25 cellular contexts compared by ENCODE assay signal in genomic region chr1:202116287-202116686, GRCh38. TPM values are rescaled to one million over a fixed set of nuclear protein-coding genes. Genes with fewer than 3 reads are reported as not detected.
"Had no signal": no experiment of that assay in that cellular context is flagged by ENCODE, and none has a peak within 500 bp of the region (broad histone marks: within the 10 kb centered on the region; RNA-seq: fewer than 3 reads in every experiment).

No MANE protein-coding gene starts in this region.

- FAIRE-seq: pancreas, small intestine had no signal

- H3K9me3 ChIP-seq: left ventricle myocardium inferior, mucosa of descending colon, pancreas, prostate gland, sigmoid colon, spleen, suprapubic skin, thoracic aorta, tibial artery, uterus had no signal

- ATAC-seq: mucosa of descending colon; naive thymus-derived CD4-positive, alpha-beta T cell; natural killer cell treated with Interleukin-12 subunit alpha and Interleukin-12 subunit beta and Interleukin-15 and Interleukin-18, amount 100 ng/mL, for 72 hours; pancreas; right cardiac atrium; stimulated activated effector memory CD8-positive, alpha-beta T cell treated with anti-CD3 and anti-CD28 coated beads, Interleukin-12 subunit alpha, Interleukin-12 subunit beta, amount 100 ng/mL, for 72 hours had no signal

- H3K4me3 ChIP-seq: left ventricle myocardium inferior, lung, mucosa of descending colon, pancreas, prostate gland, sigmoid colon, spleen, suprapubic skin, thoracic aorta, tibial artery, uterus had no signal

- H3K27me3 ChIP-seq: pancreas, sigmoid colon, suprapubic skin, uterus had no signal

- H3K27ac ChIP-seq: left ventricle myocardium inferior, prostate gland, sigmoid colon, spleen, suprapubic skin, thoracic aorta, tibial artery, uterus had no signal

- H3K36me3 ChIP-seq: left ventricle myocardium inferior, pancreas, prostate gland, sigmoid colon, spleen, suprapubic skin, thoracic aorta, tibial artery, uterus had no signal

- DNase-seq: islet precursor cell; left ventricle myocardium inferior; midbrain; mucosa of descending colon; naive thymus-derived CD4-positive, alpha-beta T cell; pancreas; posterior cingulate gyrus; retina; sigmoid colon; small intestine; spleen; stimulated activated CD4-positive, alpha-beta T cell treated with anti-CD3 and anti-CD28 coated beads, Interleukin-4, amount 100 ng/mL, for 24 hours; stimulated activated naive CD4-positive, alpha-beta T cell; tibial artery; uterus had no signal

- H3K4me1 ChIP-seq: spleen had no signal

RNA-seq across cellular contexts. Expression of gene GPR37L1, which starts 6.4 kb away (rescaled TPM):
- total RNA-seq: mesenteric fat pad; myocyte; naive thymus-derived CD4-positive, alpha-beta T cell; natural killer cell treated with Interleukin-12 subunit alpha and Interleukin-12 subunit beta and Interleukin-15 and Interleukin-18, amount 100 ng/mL, for 72 hours; spleen; suprapubic skin; thoracic aorta had no signal
- polyA plus RNA-seq: neural cell had no signal

RNA-seq across cellular contexts. Expression of gene PTPN7, which starts 44.1 kb away (rescaled TPM):
- total RNA-seq: myocyte had no signal
